ENCODE assay signal across 14 cellular contexts in the genomic region with DNA sequence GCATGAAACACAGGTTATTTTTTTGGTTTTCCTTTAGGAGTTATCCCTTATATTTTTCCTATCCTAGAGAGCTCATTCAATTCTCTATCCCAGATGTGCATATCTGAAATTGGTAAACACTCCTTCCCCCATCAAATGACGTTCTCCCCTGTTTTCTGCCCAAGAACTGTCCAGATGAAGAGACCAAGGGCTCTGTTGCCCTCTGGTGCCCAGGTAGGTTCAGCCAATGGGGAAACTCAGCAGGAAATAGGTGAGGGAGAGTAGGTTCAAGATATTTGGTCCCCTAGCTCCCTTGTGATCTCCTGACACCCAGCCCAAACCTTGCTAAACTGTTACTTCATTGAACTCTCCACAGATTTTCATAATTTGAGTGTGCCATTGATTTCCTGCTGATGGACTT. TPM values are rescaled to one million over a fixed set of nuclear protein-coding genes. Genes with fewer than 3 reads are reported as not detected.
DNase-seq lines count a peak whose midpoint lies in the region; ATAC-seq and TF ChIP-seq lines count a peak whose summit lies in the region.
"Had no signal": no experiment of that assay in that cellular context is flagged by ENCODE, and none has a peak within 500 bp of the region (broad histone marks: within the 10 kb centered on the region; RNA-seq: fewer than 3 reads in every experiment).

No MANE protein-coding gene starts in this region.

- CTCF ChIA-PET in HCT116 (lab: Charles Lee): interaction anchor here (1.5 kb wide), 1 partner anchor 104 kb away, joined by 7 read pairs; no protein-coding TSS in a partner anchor

- WGBS in right lobe of liver (ENCODE audit: insufficient coverage, low coverage, low lambda C conversion rate, missing lambda C conversion rate): 25% methylated on average over 1 of the region's 1 CpG

- no peak overlapping the region for H2AFZ ChIP-seq in HCT116 (ENCODE audit: low read depth, low read length, poor library complexity, severe bottlenecking)
- peak overlapping the region; percentile 91 for H2AFZ ChIP-seq in OCI-LY3 (ENCODE audit: low read depth, low read length)

- H3K27me3 ChIP-seq in HCT116 (ENCODE audit: insufficient read depth, low read length) (no peaks in the 10 kb centered on the region), OCI-LY3 (ENCODE audit: low read depth, low read length) (no peaks in the 10 kb centered on the region), right lobe of liver (no peaks in the 10 kb centered on the region)

- POLR2A ChIA-PET in HCT116 (lab: Charles Lee): no interaction called here

- H3K27ac ChIP-seq in HCT116 (ENCODE audit: low read depth, low read length): no peak overlapping the region
- H3K27ac ChIP-seq in OCI-LY3 (ENCODE audit: low read length): peak overlapping the region; percentile 36
- no peak overlapping the region for H3K27ac ChIP-seq in right lobe of liver
- H3K27ac ChIP-seq: SJSA1 had no signal

- RAD21 ChIA-PET in HCT116 (lab: Charles Lee; ENCODE audit: low non-redundant PET in 1 of 2, low total read pairs in 2 of 2, uncharacterized antibody in 2 of 2, unreplicated experiment in 2 of 2): no interaction called here

- H3K4me2 ChIP-seq in HCT116 (ENCODE audit: low read length) (no peak overlapping the region), OCI-LY3 (ENCODE audit: low read length) (peak overlapping the region; percentile 43)

- TF ChIP-seq CTCF in HCT116 (IDR thresholded peaks at IDR 0.05 in 2 of 3, conservative IDR thresholded peaks at IDR 0.05 in 1 of 3; ENCODE audit: borderline replicate concordance in 1 of 3, insufficient read depth in 1 of 3, low read depth in 2 of 3, low read length in 2 of 3) (peak; percentile 33 to 59 (median 45); a peak in 4 of 6 replicates), OCI-LY3 (IDR thresholded peaks at IDR 0.05; ENCODE audit: low read depth, low read length) (peak; percentile 51), right lobe of liver (IDR thresholded peaks at IDR 0.05) (peak; percentile 42 to 70 (median 62))

- H3K9ac ChIP-seq in HCT116 (ENCODE audit: low read length) (no peak overlapping the region), OCI-LY3 (ENCODE audit: low read length) (no peak overlapping the region)

- TF ChIP-seq RAD21 in HCT116 (IDR thresholded peaks at IDR 0.05; ENCODE audit: low read depth): peak; percentile 74

- peak; percentile 6 for DNase-seq in HCT116 (ENCODE audit: low read depth, low spot score)
- DNase-seq in right lobe of liver: no peak
- no peak for DNase-seq in NCI-H2227 treated with DMSO at 0.1 percent for 48 hours (lab: John Stamatoyannopoulos, UW)
- no peak for DNase-seq in HPDE6-E6E7 (ENCODE audit: extremely low spot score)
- DNase-seq: activated CD4-positive, alpha-beta T cell treated with anti-CD3 and anti-CD28 coated beads for 48 hours; activated naive CD8-positive, alpha-beta T cell treated with anti-CD3 and anti-CD28 coated beads, Interleukin-2, amount 10 ng/mL, durations not matched to agents 7 days and 5 days; Caco-2; effector memory CD4-positive, alpha-beta T cell; NCI-H187 treated with DMSO at 0.1 percent for 48 hours had no signal

- TF ChIP-seq POLR2A in HCT116 (IDR thresholded peaks at IDR 0.05; ENCODE audit: borderline replicate concordance, extremely low read depth, insufficient read depth, insufficient read length): no peak
- no peak for TF ChIP-seq POLR2A in right lobe of liver (IDR thresholded peaks at IDR 0.05)

- H4K20me1 ChIP-seq in HCT116 (ENCODE audit: insufficient read depth) (no peaks in the 10 kb centered on the region), OCI-LY3 (ENCODE audit: insufficient read depth, low read length) (no peaks in the 10 kb centered on the region)

- H3K9me2 ChIP-seq in HCT116 (ENCODE audit: insufficient read depth): no peaks in the 10 kb centered on the region

- ATAC-seq in GM18502 (IDR thresholded peaks at IDR 0.05; ENCODE audit: poor library complexity, unreplicated experiment) (peak; percentile 24), HCT116 (no peak), right lobe of liver (peak; percentile 78 to 85 (median 82)), HG03159 (IDR thresholded peaks at IDR 0.05; ENCODE audit: unreplicated experiment) (no peak), HG02571 (IDR thresholded peaks at IDR 0.05; ENCODE audit: unreplicated experiment) (no peak)

- H3K9me3 ChIP-seq in HCT116 (ENCODE audit: control insufficient read depth in 1 of 2, insufficient read depth in 1 of 2, low read depth in 1 of 2, low read length in 2 of 2) (no peaks in the 10 kb centered on the region), OCI-LY3 (ENCODE audit: insufficient read depth, low read length) (no peaks in the 10 kb centered on the region), right lobe of liver (no peaks in the 10 kb centered on the region)
- H3K9me3 ChIP-seq: Caco-2, SJSA1 had no signal

- BruUV-seq in HCT116 (replicated peaks; lab: Mats Ljungman, UMichigan): no TSS peak

- H3K4me1 ChIP-seq in HCT116 (ENCODE audit: control insufficient read depth in 1 of 2, insufficient read depth in 2 of 2, low read length in 2 of 2) (peaks cover 16 to 38% of the 10 kb centered on the region in 2 experiments; a peak in 3 of 4 replicates), OCI-LY3 (ENCODE audit: low read length) (peaks cover 33% of the 10 kb centered on the region), right lobe of liver (no peaks in the 10 kb centered on the region)

- intact Hi-C loops in HCT116 (cut with micrococcal nuclease) (loop anchor here (5.0 kb wide), 1 partner anchor 105 kb away; no protein-coding TSS in a partner anchor), right lobe of liver (cut with DNase I) (loop anchor here (10.0 kb wide), 2 partner anchors 97 to 117 kb away; no protein-coding TSS in a partner anchor)

- H3K79me2 ChIP-seq in HCT116 (ENCODE audit: insufficient read depth, low read length) (no peaks in the 10 kb centered on the region), OCI-LY3 (ENCODE audit: low read length) (no peaks in the 10 kb centered on the region)

- H3K36me3 ChIP-seq in HCT116 (ENCODE audit: control insufficient read depth in 1 of 2, insufficient read depth in 2 of 2, low read length in 2 of 2) (no peaks in the 10 kb centered on the region), OCI-LY3 (replicated peaks; ENCODE audit: low read depth, low read length) (no peaks in the 10 kb centered on the region), right lobe of liver (no peaks in the 10 kb centered on the region)
- H3K36me3 ChIP-seq: SJSA1 had no signal

- H3K4me3 ChIP-seq in HCT116 (replicated peaks in 1 of 2; ENCODE audit: low read depth in 1 of 2, low read length in 2 of 2): no peak overlapping the region
- no peak overlapping the region for H3K4me3 ChIP-seq in OCI-LY3 (ENCODE audit: low read length)
- no peak overlapping the region for H3K4me3 ChIP-seq in right lobe of liver
- H3K4me3 ChIP-seq: SJSA1 had no signal

TF ChIP-seq in HCT116, 20 proteins besides CTCF, POLR2A, EP300 and RAD21:
- TF ChIP-seq JUND (IDR thresholded peaks at IDR 0.05) (no peak), CBX3 (IDR thresholded peaks at IDR 0.05; ENCODE audit: low read depth) (no peak), SIN3A (IDR thresholded peaks at IDR 0.05; ENCODE audit: low read depth) (no peak), TCF7L2 (IDR thresholded peaks at IDR 0.05; ENCODE audit: borderline replicate concordance, extremely low read depth, insufficient read depth, insufficient read length) (no peak), POLR2AphosphoS5 (IDR thresholded peaks at IDR 0.05; ENCODE audit: low read depth, low read length) (no peak), SRF (IDR thresholded peaks at IDR 0.05; ENCODE audit: low read depth) (no peak), ZFX (IDR thresholded peaks at IDR 0.05) (no peak), EZH2 (IDR thresholded peaks at IDR 0.05) (no peak), EZH2phosphoT487 (IDR thresholded peaks at IDR 0.05; ENCODE audit: borderline replicate concordance) (no peak), YY1 (IDR thresholded peaks at IDR 0.05; ENCODE audit: extremely low read depth, insufficient replicate concordance, low read depth, low read length) (no peak)
- TF ChIP-seq, protein P1, sequence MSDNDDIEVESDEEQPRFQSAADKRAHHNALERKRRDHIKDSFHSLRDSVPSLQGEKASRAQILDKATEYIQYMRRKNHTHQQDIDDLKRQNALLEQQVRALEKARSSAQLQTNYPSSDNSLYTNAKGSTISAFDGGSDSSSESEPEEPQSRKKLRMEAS (IDR thresholded peaks at IDR 0.05): no peak
- TF ChIP-seq, protein P2, sequence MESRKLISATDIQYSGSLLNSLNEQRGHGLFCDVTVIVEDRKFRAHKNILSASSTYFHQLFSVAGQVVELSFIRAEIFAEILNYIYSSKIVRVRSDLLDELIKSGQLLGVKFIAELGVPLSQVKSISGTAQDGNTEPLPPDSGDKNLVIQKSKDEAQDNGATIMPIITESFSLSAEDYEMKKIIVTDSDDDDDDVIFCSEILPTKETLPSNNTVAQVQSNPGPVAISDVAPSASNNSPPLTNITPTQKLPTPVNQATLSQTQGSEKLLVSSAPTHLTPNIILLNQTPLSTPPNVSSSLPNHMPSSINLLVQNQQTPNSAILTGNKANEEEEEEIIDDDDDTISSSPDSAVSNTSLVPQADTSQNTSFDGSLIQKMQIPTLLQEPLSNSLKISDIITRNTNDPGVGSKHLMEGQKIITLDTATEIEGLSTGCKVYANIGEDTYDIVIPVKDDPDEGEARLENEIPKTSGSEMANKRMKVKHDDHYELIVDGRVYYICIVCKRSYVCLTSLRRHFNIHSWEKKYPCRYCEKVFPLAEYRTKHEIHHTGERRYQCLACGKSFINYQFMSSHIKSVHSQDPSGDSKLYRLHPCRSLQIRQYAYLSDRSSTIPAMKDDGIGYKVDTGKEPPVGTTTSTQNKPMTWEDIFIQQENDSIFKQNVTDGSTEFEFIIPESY (IDR thresholded peaks at IDR 0.05; ENCODE audit: extremely low read depth, insufficient replicate concordance, low read length): no peak
- TF ChIP-seq, protein P3, sequence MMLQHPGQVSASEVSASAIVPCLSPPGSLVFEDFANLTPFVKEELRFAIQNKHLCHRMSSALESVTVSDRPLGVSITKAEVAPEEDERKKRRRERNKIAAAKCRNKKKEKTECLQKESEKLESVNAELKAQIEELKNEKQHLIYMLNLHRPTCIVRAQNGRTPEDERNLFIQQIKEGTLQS (IDR thresholded peaks at IDR 0.05): no peak

RNA-seq across cellular contexts. Expression of a gene that starts 14.1 kb away (rescaled TPM):
- 30.7 TPM for total RNA-seq in HCT116 (2021; ENCODE audit: unreplicated experiment)
- polyA plus RNA-seq in HCT116 (2012): 19.5 and 25.0 TPM in 2 replicates
- 10 to 100 TPM in 3 of 6 experiments, 1 to 10 TPM in 3; 6.4 to 12.7 (median 9.7) TPM for total RNA-seq in right lobe of liver

Comparison
In these comparisons a context has a peak if more than half of its experiments do, and no peak if none do; other contexts are left out.
1. ATAC-seq: peak in GM18502 (single experiment) and right lobe of liver (4 of 4); none in HCT116 (single experiment), HG03159 (single experiment) and HG02571 (single experiment).
2. Peak in every context shown above with its lines, with median percentiles within 50 percentile points of each other: CTCF ChIP-seq.